ENCODE assay signal across 12 cellular contexts in genomic region chr12:105256921-105257320, GRCh38. TPM values are rescaled to one million over a fixed set of nuclear protein-coding genes. Genes with fewer than 3 reads are reported as not detected.
A peak's percentile ranks its signal among the peaks of the same experiment; 100 is the strongest.
DNase-seq lines count a peak whose midpoint lies in the region; ATAC-seq and TF ChIP-seq lines count a peak whose summit lies in the region.
"Had no signal": no experiment of that assay in that cellular context is flagged by ENCODE, and none has a peak within 500 bp of the region (broad histone marks: within the 10 kb centered on the region; RNA-seq: fewer than 3 reads in every experiment).

No MANE protein-coding gene starts in this region.

- peaks cover 94% of the 10 kb centered on the region for H3K4me1 Mint-ChIP-seq in HFFc6 (ENCODE audit: low read depth)

- H3K27me3 ChIP-seq in aorta (ENCODE audit: control insufficient read depth in 1 of 2, insufficient read depth in 2 of 2, low read length in 1 of 2), result no peaks in the 10 kb centered on the region
- H3K27me3 ChIP-seq: body of pancreas had no signal

- H3K36me3 Mint-ChIP-seq in HFFc6 (ENCODE audit: low read depth), result peaks cover 19% of the 10 kb centered on the region

- in situ Hi-C loops in astrocyte of the cerebellum (cut with HindIII; ENCODE audit: low sequenced_read_pairs), result no loop called here

- H3K9me3 Mint-ChIP-seq in HFFc6, result no peaks in the 10 kb centered on the region

- H3K9me3 ChIP-seq in aorta (ENCODE audit: control insufficient read depth, low read length), result no peaks in the 10 kb centered on the region
- H3K9me3 ChIP-seq: body of pancreas, heart right ventricle had no signal

- H3K27ac ChIP-seq in aorta (ENCODE audit: low read depth in 1 of 2, low read length in 2 of 2), result peak overlapping the region; percentile 74 to 96
- H3K27ac ChIP-seq: body of pancreas, heart right ventricle had no signal

- TF ChIP-seq CTCF in HFFc6 (IDR thresholded peaks at IDR 0.05) (no peak), astrocyte of the cerebellum (IDR thresholded peaks at IDR 0.05; ENCODE audit: low read depth, low read length, missing control alignments) (no peak)

- 5 to 10% methylated on average over 3 of the region's 3 CpGs for WGBS in aorta, 2 donors

- H3K27ac Mint-ChIP-seq in HFFc6, result peak overlapping the region; percentile 97

- H3K27me3 Mint-ChIP-seq in HFFc6 (ENCODE audit: insufficient read depth), result peaks cover 3% of the 10 kb centered on the region

- intact Hi-C loops in aorta (cut with DNase I), result no loop called here

- H3K4me3 Mint-ChIP-seq in HFFc6, result peak overlapping the region; percentile 77

- H3K4me3 ChIP-seq in astrocyte of the cerebellum (ENCODE audit: low read depth, low read length), result no peak overlapping the region
- no peak overlapping the region for H3K4me3 ChIP-seq in aorta (ENCODE audit: low read length in 2 of 2)
- H3K4me3 ChIP-seq: body of pancreas, heart right ventricle had no signal

- peak; percentile 92 for DNase-seq in HFFc6
- DNase-seq in astrocyte of the cerebellum (ENCODE audit: low read depth), result peak; percentile 28
- peak; percentile 83 for DNase-seq in iris pigment epithelial cell (ENCODE audit: low read depth)
- DNase-seq in aorta, result no peak
- no peak for DNase-seq in NCI-H748 (lab: John Stamatoyannopoulos, UW; ENCODE audit: unreplicated experiment)
- DNase-seq: body of pancreas; effector memory CD4-positive, alpha-beta T cell; heart right ventricle; NCI-H1417; stimulated activated naive CD8-positive, alpha-beta T cell treated with anti-CD3 and anti-CD28 coated beads, Interleukin-15, Interleukin-2, amounts not matched to agents 100 U/mL and 50 U/mL, for 24 hours had no signal

- H3K4me1 ChIP-seq in aorta (ENCODE audit: control insufficient read depth in 1 of 2, insufficient read depth in 2 of 2, low read length in 2 of 2), result peaks cover 7% of the 10 kb centered on the region in 2 donors
- H3K4me1 ChIP-seq: body of pancreas, heart right ventricle had no signal

- no peaks in the 10 kb centered on the region for H3K36me3 ChIP-seq in aorta (ENCODE audit: control insufficient read depth in 1 of 2, insufficient read depth in 2 of 2, low read length in 1 of 2)
- H3K36me3 ChIP-seq: heart right ventricle had no signal

- ATAC-seq in aorta (ENCODE audit: low FRiP score) (peak; percentile 57), GM21381 (IDR thresholded peaks at IDR 0.05; ENCODE audit: unreplicated experiment) (no peak), GM18861 (IDR thresholded peaks at IDR 0.05; ENCODE audit: unreplicated experiment) (no peak)
- ATAC-seq: body of pancreas; heart right ventricle; stimulated activated naive CD8-positive, alpha-beta T cell treated with anti-CD3 and anti-CD28 coated beads, Interleukin-15, Interleukin-2, amounts not matched to agents 100 U/mL and 50 U/mL, for 24 hours had no signal

RNA-seq across cellular contexts. Expression of gene APPL2, which starts 20.9 kb away (rescaled TPM):
- 10 to 100 TPM; 67.9 to 98.4 (median 87.8) TPM for total RNA-seq in HFFc6 (2021; fragmentation: NEBNext Ultra II Directional; extraction: Animal tissue kit (Norgen Biotek cat#: 25700))
- total RNA-seq in aorta, result 10 to 100 TPM; 43.9 to 65.2 TPM
- 10 to 100 TPM; 15.0 to 48.8 TPM for polyA plus RNA-seq in aorta

Comparison
In these comparisons a context has a peak if more than half of its experiments do, and no peak if none do; other contexts are left out.
1. DNase-seq: peak in HFFc6 (single experiment), astrocyte of the cerebellum (single experiment) and iris pigment epithelial cell (single experiment); none in aorta (0 of 2) and NCI-H748 (single experiment).